1 cellular context compared by ENCODE assay signal in genomic region chr6:74870403-74870802, GRCh38.
TF ChIP-seq lines count a peak whose summit lies in the region.

No MANE protein-coding gene starts in this region.

TF ChIP-seq in HepG2, 621 proteins besides CTCF, POLR2A, EP300 and RAD21 (continued from another document):
- TF ChIP-seq, protein P1, sequence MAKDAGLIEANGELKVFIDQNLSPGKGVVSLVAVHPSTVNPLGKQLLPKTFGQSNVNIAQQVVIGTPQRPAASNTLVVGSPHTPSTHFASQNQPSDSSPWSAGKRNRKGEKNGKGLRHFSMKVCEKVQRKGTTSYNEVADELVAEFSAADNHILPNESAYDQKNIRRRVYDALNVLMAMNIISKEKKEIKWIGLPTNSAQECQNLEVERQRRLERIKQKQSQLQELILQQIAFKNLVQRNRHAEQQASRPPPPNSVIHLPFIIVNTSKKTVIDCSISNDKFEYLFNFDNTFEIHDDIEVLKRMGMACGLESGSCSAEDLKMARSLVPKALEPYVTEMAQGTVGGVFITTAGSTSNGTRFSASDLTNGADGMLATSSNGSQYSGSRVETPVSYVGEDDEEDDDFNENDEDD (CRISPR knock-in tag; IDR thresholded peaks at IDR 0.05; ENCODE audit: borderline replicate concordance), result no peak
- TF ChIP-seq ZKSCAN5 (CRISPR knock-in tag; IDR thresholded peaks at IDR 0.05), result peak; percentile 92
- TF ChIP-seq ZBTB7A (CRISPR knock-in tag; IDR thresholded peaks at IDR 0.05), result no peak
- TF ChIP-seq ZFAT (CRISPR knock-in tag; conservative IDR thresholded peaks at IDR 0.05), result no peak
- TF ChIP-seq PPARG (CRISPR knock-in tag; conservative IDR thresholded peaks at IDR 0.05), result peak; percentile 85
- no peak for TF ChIP-seq JARID2 (CRISPR knock-in tag; IDR thresholded peaks at IDR 0.05; ENCODE audit: insufficient replicate concordance)
- no peak for TF ChIP-seq ZNF776 (CRISPR knock-in tag; IDR thresholded peaks at IDR 0.05)
- TF ChIP-seq HNF4A (CRISPR knock-in tag; IDR thresholded peaks at IDR 0.05), result peak; percentile 84
- no peak for TF ChIP-seq ZBTB49 (CRISPR knock-in tag; IDR thresholded peaks at IDR 0.05; ENCODE audit: borderline replicate concordance)
- TF ChIP-seq NR0B2 (CRISPR knock-in tag; IDR thresholded peaks at IDR 0.05), result no peak
- no peak for TF ChIP-seq SOX13 (IDR thresholded peaks at IDR 0.05)
- TF ChIP-seq SOX13 (CRISPR knock-in tag; conservative IDR thresholded peaks at IDR 0.05 in 1 of 2, IDR thresholded peaks at IDR 0.05 in 1 of 2), result peak in 1 of 2 experiments; percentile 28; a peak in 1 of 4 replicates
- peak; percentile 30; the same call in 1 of the 2 replicates for TF ChIP-seq GATAD2A (CRISPR knock-in tag; IDR thresholded peaks at IDR 0.05)
- TF ChIP-seq DNMT3B (CRISPR knock-in tag; conservative IDR thresholded peaks at IDR 0.05), result no peak
- no peak for TF ChIP-seq ZNF607 (CRISPR knock-in tag; IDR thresholded peaks at IDR 0.05; ENCODE audit: borderline replicate concordance)
- TF ChIP-seq FOXA3 (CRISPR knock-in tag; IDR thresholded peaks at IDR 0.05), result peak; percentile 38; the same call in 1 of the 2 replicates
- no peak for TF ChIP-seq ZNF12 (CRISPR knock-in tag; IDR thresholded peaks at IDR 0.05)
- no peak for TF ChIP-seq ISX (CRISPR knock-in tag; conservative IDR thresholded peaks at IDR 0.05)
